In genomic region chr5:76415855-76416254, GRCh38 we compare ENCODE assay signal across 1 cellular context.
TF ChIP-seq lines count a peak whose summit lies in the region.

No MANE protein-coding gene starts in this region.

TF ChIP-seq in GM12878, 131 proteins besides CTCF, POLR2A, EP300 and RAD21:
- TF ChIP-seq MEF2A (IDR thresholded peaks at IDR 0.05; ENCODE audit: insufficient read depth, low read depth, low read length) = no peak
- no peak for TF ChIP-seq SMARCA5 (IDR thresholded peaks at IDR 0.05)
- TF ChIP-seq, protein P1, sequence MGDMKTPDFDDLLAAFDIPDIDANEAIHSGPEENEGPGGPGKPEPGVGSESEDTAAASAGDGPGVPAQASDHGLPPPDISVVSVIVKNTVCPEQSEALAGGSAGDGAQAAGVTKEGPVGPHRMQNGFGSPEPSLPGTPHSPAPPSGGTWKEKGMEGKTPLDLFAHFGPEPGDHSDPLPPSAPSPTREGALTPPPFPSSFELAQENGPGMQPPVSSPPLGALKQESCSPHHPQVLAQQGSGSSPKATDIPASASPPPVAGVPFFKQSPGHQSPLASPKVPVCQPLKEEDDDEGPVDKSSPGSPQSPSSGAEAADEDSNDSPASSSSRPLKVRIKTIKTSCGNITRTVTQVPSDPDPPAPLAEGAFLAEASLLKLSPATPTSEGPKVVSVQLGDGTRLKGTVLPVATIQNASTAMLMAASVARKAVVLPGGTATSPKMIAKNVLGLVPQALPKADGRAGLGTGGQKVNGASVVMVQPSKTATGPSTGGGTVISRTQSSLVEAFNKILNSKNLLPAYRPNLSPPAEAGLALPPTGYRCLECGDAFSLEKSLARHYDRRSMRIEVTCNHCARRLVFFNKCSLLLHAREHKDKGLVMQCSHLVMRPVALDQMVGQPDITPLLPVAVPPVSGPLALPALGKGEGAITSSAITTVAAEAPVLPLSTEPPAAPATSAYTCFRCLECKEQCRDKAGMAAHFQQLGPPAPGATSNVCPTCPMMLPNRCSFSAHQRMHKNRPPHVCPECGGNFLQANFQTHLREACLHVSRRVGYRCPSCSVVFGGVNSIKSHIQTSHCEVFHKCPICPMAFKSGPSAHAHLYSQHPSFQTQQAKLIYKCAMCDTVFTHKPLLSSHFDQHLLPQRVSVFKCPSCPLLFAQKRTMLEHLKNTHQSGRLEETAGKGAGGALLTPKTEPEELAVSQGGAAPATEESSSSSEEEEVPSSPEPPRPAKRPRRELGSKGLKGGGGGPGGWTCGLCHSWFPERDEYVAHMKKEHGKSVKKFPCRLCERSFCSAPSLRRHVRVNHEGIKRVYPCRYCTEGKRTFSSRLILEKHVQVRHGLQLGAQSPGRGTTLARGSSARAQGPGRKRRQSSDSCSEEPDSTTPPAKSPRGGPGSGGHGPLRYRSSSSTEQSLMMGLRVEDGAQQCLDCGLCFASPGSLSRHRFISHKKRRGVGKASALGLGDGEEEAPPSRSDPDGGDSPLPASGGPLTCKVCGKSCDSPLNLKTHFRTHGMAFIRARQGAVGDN (IDR thresholded peaks at IDR 0.05) = no peak
- TF ChIP-seq ZNF207 (IDR thresholded peaks at IDR 0.05; ENCODE audit: borderline replicate concordance) = no peak
- TF ChIP-seq SIX5 (IDR thresholded peaks at IDR 0.05; ENCODE audit: low read depth, low read length, severe bottlenecking) = no peak
- no peak for TF ChIP-seq RAD51 (IDR thresholded peaks at IDR 0.05)
- no peak for TF ChIP-seq CHD1 (IDR thresholded peaks at IDR 0.05; ENCODE audit: low read depth, low read length)
- TF ChIP-seq, protein P2, sequence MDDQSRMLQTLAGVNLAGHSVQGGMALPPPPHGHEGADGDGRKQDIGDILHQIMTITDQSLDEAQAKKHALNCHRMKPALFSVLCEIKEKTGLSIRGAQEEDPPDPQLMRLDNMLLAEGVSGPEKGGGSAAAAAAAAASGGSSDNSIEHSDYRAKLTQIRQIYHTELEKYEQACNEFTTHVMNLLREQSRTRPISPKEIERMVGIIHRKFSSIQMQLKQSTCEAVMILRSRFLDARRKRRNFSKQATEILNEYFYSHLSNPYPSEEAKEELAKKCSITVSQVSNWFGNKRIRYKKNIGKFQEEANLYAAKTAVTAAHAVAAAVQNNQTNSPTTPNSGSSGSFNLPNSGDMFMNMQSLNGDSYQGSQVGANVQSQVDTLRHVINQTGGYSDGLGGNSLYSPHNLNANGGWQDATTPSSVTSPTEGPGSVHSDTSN (IDR thresholded peaks at IDR 0.05; ENCODE audit: insufficient replicate concordance, low read depth, low read length) = no peak
- no peak for TF ChIP-seq FOS (IDR thresholded peaks at IDR 0.05; ENCODE audit: borderline replicate concordance, extremely low read depth, insufficient read length)
- no peak for TF ChIP-seq YBX1 (IDR thresholded peaks at IDR 0.05)
- no peak for TF ChIP-seq BCL11A (IDR thresholded peaks at IDR 0.05; ENCODE audit: low read depth, low read length)
- no peak for TF ChIP-seq IRF5 (IDR thresholded peaks at IDR 0.05; ENCODE audit: borderline replicate concordance)
- no peak for TF ChIP-seq MYB (IDR thresholded peaks at IDR 0.05; ENCODE audit: borderline replicate concordance, low read depth, low read length)
- TF ChIP-seq HDAC6 (IDR thresholded peaks at IDR 0.05; ENCODE audit: unreplicated experiment) = no peak
- TF ChIP-seq RFX5 (IDR thresholded peaks at IDR 0.05; ENCODE audit: low read depth, low read length) = no peak
- no peak for TF ChIP-seq RCOR1 (conservative IDR thresholded peaks at IDR 0.05; ENCODE audit: low read depth, low read length)
